In genomic region chr4:6201580-6202091, GRCh38 we compare ENCODE assay signal across 11 cellular contexts. TPM values are rescaled to one million over a fixed set of nuclear protein-coding genes. Genes with fewer than 3 reads are reported as not detected.
DNase-seq lines count a peak whose midpoint lies in the region; ATAC-seq and TF ChIP-seq lines count a peak whose summit lies in the region.
"Had no signal": no experiment of that assay in that cellular context is flagged by ENCODE, and none has a peak within 500 bp of the region (broad histone marks: within the 10 kb centered on the region; RNA-seq: fewer than 3 reads in every experiment).

No MANE protein-coding gene starts in this region.

- peak; percentile 20 for ATAC-seq in CD8-positive, alpha-beta T cell
- ATAC-seq in GM18505 (IDR thresholded peaks at IDR 0.05; ENCODE audit: unreplicated experiment) (no peak), memory B cell (ENCODE audit: low read depth) (peak; percentile 63), GM21619 (IDR thresholded peaks at IDR 0.05; ENCODE audit: unreplicated experiment) (no peak), HG02759 (IDR thresholded peaks at IDR 0.05; ENCODE audit: unreplicated experiment) (no peak), left lobe of liver (no peak)

- intact Hi-C loops in CD8-positive, alpha-beta T cell (cut with DNase I, micrococcal nuclease): loop anchor here in 1 of 2 experiments (2.0 kb wide), 1 partner anchor 67 kb away; the partner anchor contains the start of gene WFS1
- intact Hi-C loops in spleen (cut with DNase I; ENCODE audit: low total_unique reads): no loop called here

- H3K4me3 ChIP-seq in CD8-positive, alpha-beta T cell (ENCODE audit: low read depth, low read length): no peak overlapping the region
- peak overlapping the region in 1 of 8 donors; percentile 81 for H3K4me3 ChIP-seq in spleen
- H3K4me3 ChIP-seq: hepatocyte had no signal

- no peaks in the 10 kb centered on the region for H3K36me3 ChIP-seq in CD8-positive, alpha-beta T cell (ENCODE audit: insufficient read depth, low read length)
- H3K36me3 ChIP-seq in spleen: no peaks in the 10 kb centered on the region

- peaks cover 8% of the 10 kb centered on the region for H3K9me3 Mint-ChIP-seq in CD8-positive, alpha-beta T cell
- peaks cover 9% of the 10 kb centered on the region for H3K9me3 Mint-ChIP-seq in T-helper 1 cell treated with Interleukin-12 subunit alpha and Interleukin-12 subunit beta and Interleukin-4 antibody, amounts not matched to agents 30 μg/mL and 1 μg/mL, for 36 hours
- peaks cover 5% of the 10 kb centered on the region for H3K9me3 Mint-ChIP-seq in memory B cell

- WGBS in spleen, 5 donors: 64 to 93% (median 71%) methylated on average over 5 to 7 of the region's 7 CpGs

- H3K4me1 ChIP-seq in CD8-positive, alpha-beta T cell (ENCODE audit: insufficient read depth, low read length): peaks cover 21% of the 10 kb centered on the region
- H3K4me1 ChIP-seq in spleen: peaks cover 4 to 45% (median 22%) of the 10 kb centered on the region in 6 donors

- H3K27me3 ChIP-seq in CD8-positive, alpha-beta T cell (ENCODE audit: insufficient read depth, low read length): peaks cover 9% of the 10 kb centered on the region
- H3K27me3 ChIP-seq in spleen (replicated peaks in 1 of 7): peaks cover 0 to 68% (median 48%) of the 10 kb centered on the region in 7 donors

- H3K27me3 Mint-ChIP-seq in CD8-positive, alpha-beta T cell (ENCODE audit: low read depth): peaks cover 31% of the 10 kb centered on the region
- peaks cover 28% of the 10 kb centered on the region for H3K27me3 Mint-ChIP-seq in T-helper 1 cell treated with Interleukin-12 subunit alpha and Interleukin-12 subunit beta and Interleukin-4 antibody, amounts not matched to agents 30 μg/mL and 1 μg/mL, for 36 hours (ENCODE audit: low read depth)
- peaks cover 19% of the 10 kb centered on the region for H3K27me3 Mint-ChIP-seq in memory B cell

- TF ChIP-seq POLR2A in GM18505 (IDR thresholded peaks at IDR 0.05; ENCODE audit: borderline replicate concordance, extremely low read depth, insufficient read depth, insufficient read length) (peak; percentile 46), spleen (IDR thresholded peaks at IDR 0.05) (no peak)

- peaks cover 32% of the 10 kb centered on the region for H3K4me1 Mint-ChIP-seq in CD8-positive, alpha-beta T cell (ENCODE audit: low read depth)
- peaks cover 29% of the 10 kb centered on the region for H3K4me1 Mint-ChIP-seq in T-helper 1 cell treated with Interleukin-12 subunit alpha and Interleukin-12 subunit beta and Interleukin-4 antibody, amounts not matched to agents 30 μg/mL and 1 μg/mL, for 36 hours (ENCODE audit: low read depth)
- peaks cover 18% of the 10 kb centered on the region for H3K4me1 Mint-ChIP-seq in memory B cell

- H3K4me3 Mint-ChIP-seq in CD8-positive, alpha-beta T cell: peak overlapping the region; percentile 73
- peak overlapping the region; percentile 75 for H3K4me3 Mint-ChIP-seq in T-helper 1 cell treated with Interleukin-12 subunit alpha and Interleukin-12 subunit beta and Interleukin-4 antibody, amounts not matched to agents 30 μg/mL and 1 μg/mL, for 36 hours
- peak overlapping the region; percentile 61 for H3K4me3 Mint-ChIP-seq in memory B cell

- CTCF ChIA-PET in CD8-positive, alpha-beta T cell (lab: Charles Lee): interaction anchor here (1.2 kb wide), 1 partner anchor 9 kb away, joined by 3 read pairs; no protein-coding TSS in a partner anchor

- peak overlapping the region; percentile 41 for H3K27ac Mint-ChIP-seq in CD8-positive, alpha-beta T cell
- H3K27ac Mint-ChIP-seq in T-helper 1 cell treated with Interleukin-12 subunit alpha and Interleukin-12 subunit beta and Interleukin-4 antibody, amounts not matched to agents 30 μg/mL and 1 μg/mL, for 36 hours: peak overlapping the region; percentile 15
- no peak overlapping the region for H3K27ac Mint-ChIP-seq in memory B cell

- DNase-seq in CD8-positive, alpha-beta T cell: peak in 2 of 7 experiments; percentile 29 to 57
- DNase-seq in memory B cell (ENCODE audit: low spot score in 2 of 2) (no peak), left lobe of liver (ENCODE audit: low spot score) (no peak), spleen (no peak)
- DNase-seq: NCI-H1694 had no signal

- H3K36me3 Mint-ChIP-seq in CD8-positive, alpha-beta T cell: no peaks in the 10 kb centered on the region
- peaks cover 16% of the 10 kb centered on the region for H3K36me3 Mint-ChIP-seq in T-helper 1 cell treated with Interleukin-12 subunit alpha and Interleukin-12 subunit beta and Interleukin-4 antibody, amounts not matched to agents 30 μg/mL and 1 μg/mL, for 36 hours (ENCODE audit: low read depth)
- no peaks in the 10 kb centered on the region for H3K36me3 Mint-ChIP-seq in memory B cell

- no peak overlapping the region for H3K27ac ChIP-seq in CD8-positive, alpha-beta T cell (ENCODE audit: low read depth, low read length)
- H3K27ac ChIP-seq in spleen: peak overlapping the region in 1 of 8 donors; percentile 87
- H3K27ac ChIP-seq: hepatocyte had no signal

- H3K9me3 ChIP-seq in CD8-positive, alpha-beta T cell (ENCODE audit: low read length): no peaks in the 10 kb centered on the region
- H3K9me3 ChIP-seq in spleen: peaks cover 0 to 13% (median 7%) of the 10 kb centered on the region in 8 donors

- POLR2A ChIA-PET in CD8-positive, alpha-beta T cell (lab: Charles Lee): interaction anchor here (1.1 kb wide), 1 partner anchor 20 kb away, joined by 4 read pairs; no protein-coding TSS in a partner anchor

- no peak for TF ChIP-seq CTCF in CD8-positive, alpha-beta T cell (IDR thresholded peaks at IDR 0.05)
- TF ChIP-seq CTCF in spleen (IDR thresholded peaks at IDR 0.05 in 8 of 11, conservative IDR thresholded peaks at IDR 0.05 in 3 of 11): no peak

RNA-seq across cellular contexts. Expression of gene JAKMIP1, which starts 1.3 kb away (rescaled TPM):
- total RNA-seq in CD8-positive, alpha-beta T cell: 1 to 10 TPM; 2.3 to 3.0 TPM
- total RNA-seq in left lobe of liver (not detected), spleen (1 to 10 TPM; 1.5 to 8.7 (median 3.4) TPM)
- 1 to 10 TPM in 1 of 3 donors, under 1 TPM in 2; 0.37 to 1.2 (median 0.77) TPM for polyA plus RNA-seq in spleen
- total RNA-seq: hepatocyte, RPMI7951 had no signal
- polyA plus RNA-seq: hepatocyte had no signal

Comparison
In these comparisons a context has a peak if more than half of its experiments do, and no peak if none do; other contexts are left out.
1. ATAC-seq: peak in CD8-positive, alpha-beta T cell (single experiment) and memory B cell (single experiment); none in GM18505 (single experiment), GM21619 (single experiment), HG02759 (single experiment) and left lobe of liver (single experiment).
2. Peak in every context shown above with its lines, with median percentiles within 50 percentile points of each other: H3K4me3 Mint-ChIP-seq.